ENCODE assay signal across 1 cellular context in the genomic region with DNA sequence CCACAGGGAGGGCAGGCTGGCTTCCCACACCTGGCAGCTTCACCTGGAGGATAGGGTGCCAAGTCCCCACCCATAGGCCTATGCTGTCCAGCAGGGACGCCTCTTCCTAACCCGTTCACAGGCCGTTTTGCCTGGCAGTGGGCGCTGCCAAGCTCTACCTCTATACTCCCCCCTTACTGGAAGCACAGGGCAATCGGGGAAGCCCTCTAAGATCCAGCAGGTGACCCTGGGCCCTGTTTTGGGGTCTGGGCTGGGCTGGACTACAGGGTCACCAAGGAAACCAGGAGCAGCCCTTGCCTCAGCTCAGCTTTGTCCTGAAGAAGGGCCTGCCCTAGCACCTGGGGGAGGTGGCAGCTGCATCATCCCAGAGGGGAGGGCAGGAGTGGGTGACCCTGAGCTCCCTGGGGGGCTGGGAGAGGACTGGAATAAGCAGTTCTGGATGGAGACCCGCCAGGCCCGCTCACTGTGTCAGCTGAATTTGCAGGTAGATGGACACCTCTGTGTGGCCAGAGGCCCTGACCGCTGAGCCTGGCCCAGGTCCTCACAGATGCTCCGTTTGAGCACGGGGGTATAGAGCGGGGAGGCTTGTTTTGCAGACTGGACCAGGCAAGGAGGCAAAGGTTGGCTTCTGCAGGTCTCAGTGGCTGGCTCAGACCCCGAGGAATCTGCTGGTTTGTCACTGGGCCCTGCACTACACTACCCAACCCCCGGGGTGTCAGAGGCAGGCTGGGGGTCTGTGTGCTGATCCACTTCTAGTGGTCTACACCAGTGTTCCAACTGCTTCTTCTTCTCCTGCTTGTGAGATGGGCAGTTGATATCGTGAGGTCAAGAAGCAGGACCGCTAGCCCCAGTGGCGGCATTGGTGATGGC.
TF ChIP-seq lines count a peak whose summit lies in the region.

No MANE protein-coding gene starts in this region.

TF ChIP-seq in IMR-90, 13 proteins besides CTCF, POLR2A, EP300 and RAD21:
- TF ChIP-seq FOS (IDR thresholded peaks at IDR 0.05; ENCODE audit: low read depth, low read length) = no peak
